Comparison of ENCODE assay signal across 14 cellular contexts in the genomic region with DNA sequence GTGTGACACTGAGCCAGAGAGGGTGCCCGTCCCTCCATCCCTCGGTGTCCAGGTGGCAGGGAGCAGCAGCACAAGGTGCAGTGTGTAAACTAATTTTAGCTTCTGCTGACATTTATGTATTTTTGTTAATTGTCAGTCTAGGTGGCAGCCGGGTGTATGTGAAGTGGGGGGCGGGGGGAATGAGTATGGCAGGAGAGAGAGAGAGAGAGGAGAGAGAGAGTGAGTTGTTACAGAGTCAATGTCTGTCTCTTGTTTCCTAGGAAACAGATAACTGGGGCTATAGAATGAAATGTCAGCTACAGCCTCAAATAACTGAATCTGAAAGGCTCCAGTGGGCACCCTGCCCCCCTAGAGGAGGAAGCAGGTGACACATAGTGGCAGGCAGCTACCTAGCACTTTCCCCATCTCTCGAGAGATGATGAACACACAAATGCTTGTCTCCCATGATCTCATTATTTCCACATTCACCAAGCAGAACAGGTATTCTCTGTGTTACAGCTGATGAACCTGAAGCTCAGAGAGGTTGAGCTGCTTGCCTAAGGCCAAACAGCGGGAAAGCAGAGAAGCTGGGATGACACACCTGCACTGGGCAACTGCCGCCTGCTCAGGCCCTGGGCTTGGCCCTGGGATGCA. TPM values are rescaled to one million over a fixed set of nuclear protein-coding genes. Genes with fewer than 3 reads are reported as not detected.
DNase-seq lines count a peak whose midpoint lies in the region; ATAC-seq and TF ChIP-seq lines count a peak whose summit lies in the region.
"Had no signal": no experiment of that assay in that cellular context is flagged by ENCODE, and none has a peak within 500 bp of the region (broad histone marks: within the 10 kb centered on the region; RNA-seq: fewer than 3 reads in every experiment).

No MANE protein-coding gene starts in this region.

- H3K27me3 ChIP-seq in muscle layer of colon (ENCODE audit: control insufficient read depth in 1 of 2, insufficient read depth in 2 of 2, low read length in 2 of 2) (no peaks in the 10 kb centered on the region), gastroesophageal sphincter (no peaks in the 10 kb centered on the region)

- DNase-seq in G401 (ENCODE audit: low spot score) (peak; percentile 51), NCI-H1105 treated with DMSO at 0.1 percent for 48 hours (lab: John Stamatoyannopoulos, UW) (peak; percentile 50), Kasumi-1 (lab: John Stamatoyannopoulos, UW) (no peak)
- DNase-seq: activated CD4-positive, alpha-beta T cell treated with anti-CD3 and anti-CD28 coated beads, Interleukin-2, amount 50 U/mL, for 4 hours; activated naive CD8-positive, alpha-beta T cell treated with anti-CD3 and anti-CD28 coated beads, Interleukin-2, amount 10 ng/mL, durations not matched to agents 7 days and 5 days; activated T-cell treated with anti-CD3 and anti-CD28 coated beads, Interleukin-2, amount 50 U/mL, for 4 hours; AML-193; natural killer cell; NCI-H446 had no signal

- H3K4me3 ChIP-seq in muscle layer of colon (ENCODE audit: low read depth in 1 of 2, low read length in 2 of 2) (no peak overlapping the region), gastroesophageal sphincter (no peak overlapping the region)

- ATAC-seq in gastroesophageal sphincter (no peak), HG02885 (IDR thresholded peaks at IDR 0.05; ENCODE audit: poor library complexity, unreplicated experiment) (no peak), HG03460 (IDR thresholded peaks at IDR 0.05; ENCODE audit: unreplicated experiment) (no peak)
- ATAC-seq: activated T-cell treated with anti-CD3 and anti-CD28 coated beads, Interleukin-2, amount 50 U/mL, for 4 hours; natural killer cell had no signal

- H3K27ac ChIP-seq in angular gyrus (ENCODE audit: low read depth, low read length): peak overlapping the region; percentile 53
- H3K27ac ChIP-seq in muscle layer of colon (ENCODE audit: low read depth, low read length): peak overlapping the region; percentile 75
- no peak overlapping the region for H3K27ac ChIP-seq in gastroesophageal sphincter

- in situ Hi-C loops in G401 (cut with HindIII; ENCODE audit: low sequenced_read_pairs): no loop called here

- TF ChIP-seq POLR2A in gastroesophageal sphincter (IDR thresholded peaks at IDR 0.05): no peak

- H3K9ac ChIP-seq in muscle layer of colon (ENCODE audit: low read length): no peak overlapping the region

- TF ChIP-seq EP300 in gastroesophageal sphincter (IDR thresholded peaks at IDR 0.05): no peak

- WGBS in gastroesophageal sphincter (ENCODE audit: low coverage in 1 of 2), 2 donors: 95% methylated on average over 4 of the region's 7 CpGs; no CpG with 5 or more reads in 1 of the 2 donors

- no peaks in the 10 kb centered on the region for H3K9me3 ChIP-seq in muscle layer of colon (ENCODE audit: low read length)
- no peaks in the 10 kb centered on the region for H3K9me3 ChIP-seq in gastroesophageal sphincter

- H3K36me3 ChIP-seq in muscle layer of colon (ENCODE audit: insufficient read depth, low read length) (no peaks in the 10 kb centered on the region), gastroesophageal sphincter (no peaks in the 10 kb centered on the region)

- H3K4me1 ChIP-seq in muscle layer of colon (ENCODE audit: insufficient read depth, low read length): peaks cover 29% of the 10 kb centered on the region
- no peaks in the 10 kb centered on the region for H3K4me1 ChIP-seq in gastroesophageal sphincter

- no peak for TF ChIP-seq CTCF in gastroesophageal sphincter (IDR thresholded peaks at IDR 0.05)

RNA-seq across cellular contexts. Expression of a gene that starts 24.7 kb away (rescaled TPM):
- 0.12 and 1.6 TPM in 2 replicates for total RNA-seq in G401 (2014; rRNA removed; shearing (Covaris generic))
- total RNA-seq in gastroesophageal sphincter: under 1 TPM in 2 of 4 donors, not detected in 2; 0.13 to 0.23 TPM
- total RNA-seq: activated naive CD8-positive, alpha-beta T cell treated with anti-CD3 and anti-CD28 coated beads, Interleukin-2, amount 10 ng/mL, durations not matched to agents 7 days and 5 days; natural killer cell had no signal

Comparison
In these comparisons a context has a peak if more than half of its experiments do, and no peak if none do; other contexts are left out.
1. DNase-seq: peak in G401 (single experiment) and NCI-H1105 treated with DMSO at 0.1 percent for 48 hours (single experiment); none in Kasumi-1 (0 of 2).
2. H3K27ac ChIP-seq: peak in angular gyrus (single experiment) and muscle layer of colon (single experiment); none in gastroesophageal sphincter (0 of 4).